1 cellular context compared by ENCODE assay signal in the genomic region with DNA sequence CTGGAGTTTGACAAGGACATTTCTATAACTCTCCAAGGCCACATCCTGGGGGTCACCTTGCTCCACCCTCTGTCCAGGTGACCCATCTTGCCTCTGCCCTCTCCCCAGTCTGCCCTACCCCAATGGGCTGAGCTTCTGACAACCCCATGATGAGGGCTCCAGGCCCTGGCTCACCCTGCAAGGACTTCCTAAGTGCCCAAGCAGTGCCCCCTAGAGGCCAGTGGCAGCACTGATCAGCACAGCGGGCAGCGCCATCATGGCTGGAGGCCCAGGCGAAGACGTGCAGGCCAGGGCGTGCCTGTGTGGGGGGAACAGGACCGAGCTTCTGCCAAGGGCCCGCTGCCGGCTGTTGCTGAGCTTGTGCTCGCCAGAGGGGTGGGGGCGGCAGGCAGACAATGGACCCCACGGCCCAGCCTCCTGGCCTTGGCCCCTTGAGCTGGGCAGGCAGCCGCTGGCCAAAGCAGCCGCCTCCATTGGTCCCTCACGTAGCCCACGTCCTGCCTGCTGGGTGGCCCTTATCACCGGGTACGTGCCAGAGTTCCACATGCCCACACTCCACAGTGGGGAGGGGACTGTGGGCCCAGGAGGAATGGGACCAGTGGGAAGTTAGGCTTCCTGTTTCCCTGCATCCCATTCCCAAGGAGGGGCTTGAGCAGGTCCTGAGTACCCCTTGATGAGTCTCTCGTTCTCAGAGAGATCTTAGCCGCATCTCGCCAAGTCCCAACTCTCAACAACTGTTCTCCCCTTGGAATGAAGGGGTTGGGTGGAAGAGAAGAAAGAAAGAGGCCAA.
TF ChIP-seq lines count a peak whose summit lies in the region.

No MANE protein-coding gene starts in this region.

TF ChIP-seq in HepG2, 621 proteins besides CTCF, POLR2A, EP300 and RAD21 (continued from another document and continues in another):
- TF ChIP-seq ZNF761 (CRISPR knock-in tag; conservative IDR thresholded peaks at IDR 0.05) = no peak
- peak; percentile 65; the same call in 1 of the 2 replicates for TF ChIP-seq ZNF839 (CRISPR knock-in tag; IDR thresholded peaks at IDR 0.05; ENCODE audit: borderline replicate concordance)
- TF ChIP-seq KAT8 (CRISPR knock-in tag; IDR thresholded peaks at IDR 0.05) = no peak; the same call in 1 of the 2 replicates
- TF ChIP-seq IKZF4 (CRISPR knock-in tag; IDR thresholded peaks at IDR 0.05; ENCODE audit: borderline replicate concordance, low read depth, not compliant biosample characterization) = no peak
- TF ChIP-seq, protein P1, sequence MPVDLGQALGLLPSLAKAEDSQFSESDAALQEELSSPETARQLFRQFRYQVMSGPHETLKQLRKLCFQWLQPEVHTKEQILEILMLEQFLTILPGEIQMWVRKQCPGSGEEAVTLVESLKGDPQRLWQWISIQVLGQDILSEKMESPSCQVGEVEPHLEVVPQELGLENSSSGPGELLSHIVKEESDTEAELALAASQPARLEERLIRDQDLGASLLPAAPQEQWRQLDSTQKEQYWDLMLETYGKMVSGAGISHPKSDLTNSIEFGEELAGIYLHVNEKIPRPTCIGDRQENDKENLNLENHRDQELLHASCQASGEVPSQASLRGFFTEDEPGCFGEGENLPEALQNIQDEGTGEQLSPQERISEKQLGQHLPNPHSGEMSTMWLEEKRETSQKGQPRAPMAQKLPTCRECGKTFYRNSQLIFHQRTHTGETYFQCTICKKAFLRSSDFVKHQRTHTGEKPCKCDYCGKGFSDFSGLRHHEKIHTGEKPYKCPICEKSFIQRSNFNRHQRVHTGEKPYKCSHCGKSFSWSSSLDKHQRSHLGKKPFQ (CRISPR knock-in tag; IDR thresholded peaks at IDR 0.05; ENCODE audit: insufficient replicate concordance) = no peak
- no peak for TF ChIP-seq POLR2G (IDR thresholded peaks at IDR 0.05; ENCODE audit: low read depth, low read length)
- peak; percentile 84; the same call in 1 of the 2 replicates for TF ChIP-seq SP5 (CRISPR knock-in tag; IDR thresholded peaks at IDR 0.05; ENCODE audit: borderline replicate concordance, low read depth)
- peak; percentile 36; the same call in 1 of the 2 replicates for TF ChIP-seq HOXD1 (CRISPR knock-in tag; IDR thresholded peaks at IDR 0.05)
- no peak for TF ChIP-seq MED8 (CRISPR knock-in tag; IDR thresholded peaks at IDR 0.05; ENCODE audit: insufficient replicate concordance)
- no peak for TF ChIP-seq IRX3 (CRISPR knock-in tag; IDR thresholded peaks at IDR 0.05; ENCODE audit: borderline replicate concordance, low read depth)
- no peak for TF ChIP-seq ZNF225 (CRISPR knock-in tag; IDR thresholded peaks at IDR 0.05)
- TF ChIP-seq ARNTL (CRISPR knock-in tag; IDR thresholded peaks at IDR 0.05) = no peak; the same call in 1 of the 2 replicates
- TF ChIP-seq HNRNPH1 (optimal IDR thresholded peaks at IDR 0.05; ENCODE audit: low read depth, low read length) = no peak
- no peak for TF ChIP-seq ZBTB49 (CRISPR knock-in tag; IDR thresholded peaks at IDR 0.05; ENCODE audit: borderline replicate concordance)
- no peak for TF ChIP-seq JARID2 (CRISPR knock-in tag; IDR thresholded peaks at IDR 0.05; ENCODE audit: insufficient replicate concordance)
- TF ChIP-seq ZNF317 (CRISPR knock-in tag; IDR thresholded peaks at IDR 0.05) = no peak
- TF ChIP-seq ZNF792 (CRISPR knock-in tag; IDR thresholded peaks at IDR 0.05) = peak; percentile 21; the same call in 1 of the 2 replicates
- TF ChIP-seq, protein P2, sequence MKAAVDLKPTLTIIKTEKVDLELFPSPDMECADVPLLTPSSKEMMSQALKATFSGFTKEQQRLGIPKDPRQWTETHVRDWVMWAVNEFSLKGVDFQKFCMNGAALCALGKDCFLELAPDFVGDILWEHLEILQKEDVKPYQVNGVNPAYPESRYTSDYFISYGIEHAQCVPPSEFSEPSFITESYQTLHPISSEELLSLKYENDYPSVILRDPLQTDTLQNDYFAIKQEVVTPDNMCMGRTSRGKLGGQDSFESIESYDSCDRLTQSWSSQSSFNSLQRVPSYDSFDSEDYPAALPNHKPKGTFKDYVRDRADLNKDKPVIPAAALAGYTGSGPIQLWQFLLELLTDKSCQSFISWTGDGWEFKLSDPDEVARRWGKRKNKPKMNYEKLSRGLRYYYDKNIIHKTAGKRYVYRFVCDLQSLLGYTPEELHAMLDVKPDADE (CRISPR knock-in tag; IDR thresholded peaks at IDR 0.05) = no peak
- no peak for TF ChIP-seq MLXIP (CRISPR knock-in tag; IDR thresholded peaks at IDR 0.05; ENCODE audit: borderline replicate concordance)
- TF ChIP-seq NONO (IDR thresholded peaks at IDR 0.05) = no peak
- peak; percentile 56; the same call in 1 of the 2 replicates for TF ChIP-seq NONO (CRISPR knock-in tag; conservative IDR thresholded peaks at IDR 0.05)
- TF ChIP-seq HMG20B (CRISPR knock-in tag; conservative IDR thresholded peaks at IDR 0.05) = no peak
- no peak for TF ChIP-seq HMGA1 (CRISPR knock-in tag; conservative IDR thresholded peaks at IDR 0.05)
- no peak for TF ChIP-seq JUN (CRISPR knock-in tag; IDR thresholded peaks at IDR 0.05)
- TF ChIP-seq ZNF142 (CRISPR knock-in tag; IDR thresholded peaks at IDR 0.05) = no peak
- TF ChIP-seq SIX1 (CRISPR knock-in tag; IDR thresholded peaks at IDR 0.05; ENCODE audit: borderline replicate concordance) = no peak
- peak; percentile 74; the same call in 1 of the 2 replicates for TF ChIP-seq ELF3 (CRISPR knock-in tag; IDR thresholded peaks at IDR 0.05)
- no peak for TF ChIP-seq DMAP1 (CRISPR knock-in tag; IDR thresholded peaks at IDR 0.05)
- TF ChIP-seq YEATS2 (CRISPR knock-in tag; IDR thresholded peaks at IDR 0.05; ENCODE audit: borderline replicate concordance) = 0 out of 2 replicates have a peak, but pooled peaks have one; percentile 49
- no peak for TF ChIP-seq ZBTB8A (CRISPR knock-in tag; IDR thresholded peaks at IDR 0.05; ENCODE audit: borderline replicate concordance, low read depth)
- TF ChIP-seq, protein P3, sequence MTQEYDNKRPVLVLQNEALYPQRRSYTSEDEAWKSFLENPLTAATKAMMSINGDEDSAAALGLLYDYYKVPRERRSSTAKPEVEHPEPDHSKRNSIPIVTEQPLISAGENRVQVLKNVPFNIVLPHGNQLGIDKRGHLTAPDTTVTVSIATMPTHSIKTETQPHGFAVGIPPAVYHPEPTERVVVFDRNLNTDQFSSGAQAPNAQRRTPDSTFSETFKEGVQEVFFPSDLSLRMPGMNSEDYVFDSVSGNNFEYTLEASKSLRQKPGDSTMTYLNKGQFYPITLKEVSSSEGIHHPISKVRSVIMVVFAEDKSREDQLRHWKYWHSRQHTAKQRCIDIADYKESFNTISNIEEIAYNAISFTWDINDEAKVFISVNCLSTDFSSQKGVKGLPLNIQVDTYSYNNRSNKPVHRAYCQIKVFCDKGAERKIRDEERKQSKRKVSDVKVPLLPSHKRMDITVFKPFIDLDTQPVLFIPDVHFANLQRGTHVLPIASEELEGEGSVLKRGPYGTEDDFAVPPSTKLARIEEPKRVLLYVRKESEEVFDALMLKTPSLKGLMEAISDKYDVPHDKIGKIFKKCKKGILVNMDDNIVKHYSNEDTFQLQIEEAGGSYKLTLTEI (CRISPR knock-in tag; conservative IDR thresholded peaks at IDR 0.05) = no peak
- no peak for TF ChIP-seq KLF15 (CRISPR knock-in tag; IDR thresholded peaks at IDR 0.05; ENCODE audit: borderline replicate concordance)
- no peak for TF ChIP-seq ZNF124 (CRISPR knock-in tag; IDR thresholded peaks at IDR 0.05)
- no peak for TF ChIP-seq ZNF841 (CRISPR knock-in tag; IDR thresholded peaks at IDR 0.05; ENCODE audit: borderline replicate concordance)
- TF ChIP-seq SKI (IDR thresholded peaks at IDR 0.05; ENCODE audit: partially characterized antibody) = no peak
- TF ChIP-seq, protein P4, sequence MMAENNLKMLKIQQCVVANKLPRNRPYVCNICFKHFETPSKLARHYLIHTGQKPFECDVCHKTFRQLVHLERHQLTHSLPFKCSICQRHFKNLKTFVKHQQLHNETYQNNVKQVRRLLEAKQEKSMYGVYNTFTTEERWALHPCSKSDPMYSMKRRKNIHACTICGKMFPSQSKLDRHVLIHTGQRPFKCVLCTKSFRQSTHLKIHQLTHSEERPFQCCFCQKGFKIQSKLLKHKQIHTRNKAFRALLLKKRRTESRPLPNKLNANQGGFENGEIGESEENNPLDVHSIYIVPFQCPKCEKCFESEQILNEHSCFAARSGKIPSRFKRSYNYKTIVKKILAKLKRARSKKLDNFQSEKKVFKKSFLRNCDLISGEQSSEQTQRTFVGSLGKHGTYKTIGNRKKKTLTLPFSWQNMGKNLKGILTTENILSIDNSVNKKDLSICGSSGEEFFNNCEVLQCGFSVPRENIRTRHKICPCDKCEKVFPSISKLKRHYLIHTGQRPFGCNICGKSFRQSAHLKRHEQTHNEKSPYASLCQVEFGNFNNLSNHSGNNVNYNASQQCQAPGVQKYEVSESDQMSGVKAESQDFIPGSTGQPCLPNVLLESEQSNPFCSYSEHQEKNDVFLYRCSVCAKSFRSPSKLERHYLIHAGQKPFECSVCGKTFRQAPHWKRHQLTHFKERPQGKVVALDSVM (CRISPR knock-in tag; IDR thresholded peaks at IDR 0.05) = no peak
